ENCODE assay signal across 27 cellular contexts in genomic region chr14:58912799-58913432, GRCh38.
DNase-seq lines count a peak whose midpoint lies in the region; TF ChIP-seq lines count a peak whose summit lies in the region.
"Had no signal": no experiment of that assay in that cellular context is flagged by ENCODE, and none has a peak within 500 bp of the region (broad histone marks: within the 10 kb centered on the region; RNA-seq: fewer than 3 reads in every experiment).

No MANE protein-coding gene starts in this region.

- H3K27me3 ChIP-seq in BE2C (peaks cover 8% of the 10 kb centered on the region; the same call in 1 of the 2 replicates), PC-9 (ENCODE audit: insufficient read depth, low read depth) (peaks cover 43% of the 10 kb centered on the region)
- H3K27me3 ChIP-seq: BLaER1 treated with 17β-estradiol and CSF1 and Interleukin-3, amounts not matched to agents 10 nM and 100 nM; esophagus squamous epithelium had no signal

- H3K4me3 ChIP-seq in HEK293 (ENCODE audit: low read depth, low read length) (no peak overlapping the region), BE2C (ENCODE audit: low read depth, low read length) (no peak overlapping the region), PC-9 (no peak overlapping the region)
- H3K4me3 ChIP-seq: BLaER1 treated with 17β-estradiol and CSF1 and Interleukin-3, amounts not matched to agents 10 nM and 100 nM; esophagus squamous epithelium; GM12878; prostate gland had no signal

- H3K4me1 ChIP-seq in HEK293 (ENCODE audit: control insufficient read depth, insufficient read depth, low read length) = peaks cover 10% of the 10 kb centered on the region
- H3K4me1 ChIP-seq in BE2C = no peaks in the 10 kb centered on the region
- no peaks in the 10 kb centered on the region for H3K4me1 ChIP-seq in PC-9 (replicated peaks; ENCODE audit: insufficient read depth)
- H3K4me1 ChIP-seq: BLaER1 treated with 17β-estradiol and CSF1 and Interleukin-3, amounts not matched to agents 10 nM and 100 nM; esophagus squamous epithelium; prostate gland had no signal

- no peaks in the 10 kb centered on the region for H3F3A ChIP-seq in PC-9 (ENCODE audit: insufficient read depth, low read depth)

- no peaks in the 10 kb centered on the region for H3K9me3 ChIP-seq in HEK293 (ENCODE audit: control insufficient read depth, insufficient read depth, low read depth, low read length)
- H3K9me3 ChIP-seq in BE2C = no peaks in the 10 kb centered on the region
- no peaks in the 10 kb centered on the region for H3K9me3 ChIP-seq in PC-9 (ENCODE audit: insufficient read depth, low read depth)
- H3K9me3 ChIP-seq: BLaER1 treated with 17β-estradiol and CSF1 and Interleukin-3, amounts not matched to agents 10 nM and 100 nM; esophagus squamous epithelium; neutrophil; prostate gland had no signal

- no TSS peak for BruUV-seq in PC-9 (replicated peaks; lab: Mats Ljungman, UMichigan)

- H4K20me1 ChIP-seq in PC-9 (ENCODE audit: insufficient read depth) = no peaks in the 10 kb centered on the region
- H4K20me1 ChIP-seq: BLaER1 treated with 17β-estradiol and CSF1 and Interleukin-3, amounts not matched to agents 10 nM and 100 nM had no signal

- intact Hi-C loops in PC-9 (cut with micrococcal nuclease; ENCODE audit: unreplicated experiment) = no loop called here

- H2AFZ ChIP-seq in PC-9 = no peak overlapping the region

- TF ChIP-seq CTCF in HEK293 (tag by site-specific recombination; IDR thresholded peaks at IDR 0.05) (no peak), BE2C (IDR thresholded peaks at IDR 0.05; ENCODE audit: low read depth, low read length) (no peak), PC-9 (conservative IDR thresholded peaks at IDR 0.05) (no peak)

- H3K4me2 ChIP-seq in PC-9 = no peak overlapping the region
- H3K4me2 ChIP-seq: BLaER1 treated with 17β-estradiol and CSF1 and Interleukin-3, amounts not matched to agents 10 nM and 100 nM had no signal

- POLR2A ChIA-PET in HEK293 (lab: Yijun Ruan, JAX) = no interaction called here
- POLR2A ChIA-PET in PC-9 (lab: Charles Lee; ENCODE audit: unreplicated experiment) = no interaction called here

- no peaks in the 10 kb centered on the region for H3K79me2 ChIP-seq in PC-9 (ENCODE audit: low read depth)

- peak; percentile 74 for DNase-seq in DMS153 (lab: John Stamatoyannopoulos, UW)
- DNase-seq in NCI-H69 (lab: John Stamatoyannopoulos, UW) = peak; percentile 11
- peak; percentile 15 for DNase-seq in iris pigment epithelial cell (ENCODE audit: low read depth)
- no peak for DNase-seq in BE2C
- DNase-seq in PC-9 = no peak
- no peak for DNase-seq in NCI-H1092 (lab: John Stamatoyannopoulos, UW)
- no peak for DNase-seq in epidermal melanocyte (ENCODE audit: insufficient read length, low spot score)
- DNase-seq: activated CD4-positive, alpha-beta T cell treated with anti-CD3 and anti-CD28 coated beads for 4 hours; activated effector memory CD4-positive, alpha-beta T cell treated with Interleukin-2 at 50 U/mL for 16 hours; activated naive CD8-positive, alpha-beta T cell treated with anti-CD3 and anti-CD28 coated beads for 36 hours; activated T-cell treated with anti-CD3 and anti-CD28 coated beads for 4 hours; aorta; COR-L47; esophagus squamous epithelium; foreskin melanocyte; Kasumi-1; mesenchymal stem cell; NCI-H2081 treated with DMSO at 0.1 percent for 48 hours; NCI-H524 treated with DMSO at 0.1 percent for 48 hours; stimulated activated CD4-positive, alpha-beta T cell treated with anti-CD3 and anti-CD28 coated beads, Interleukin-4, amount 100 ng/mL, for 24 hours had no signal

- CTCF ChIA-PET in HEK293 (lab: Yijun Ruan, JAX) = interaction anchor here (1.7 kb wide), 1 partner anchor 66 kb away, joined by 4 read pairs; no protein-coding TSS in a partner anchor
- CTCF ChIA-PET in PC-9 (lab: Charles Lee) = no interaction called here

- H3K9me2 ChIP-seq in PC-9 (ENCODE audit: insufficient read depth) = no peaks in the 10 kb centered on the region; the same call in 1 of the 2 replicates

- H3K27ac ChIP-seq in HEK293 (ENCODE audit: extremely low read depth, low read depth, low read length) (no peak overlapping the region), PC-9 (no peak overlapping the region)
- H3K27ac ChIP-seq: BLaER1 treated with 17β-estradiol and CSF1 and Interleukin-3, amounts not matched to agents 10 nM and 100 nM; esophagus squamous epithelium; HL-60; neutrophil; prostate gland; RWPE1 had no signal

- H3K36me3 ChIP-seq in HEK293 (ENCODE audit: control insufficient read depth in 2 of 2, insufficient read depth in 1 of 2, low read length in 2 of 2) (no peaks in the 10 kb centered on the region), BE2C (no peaks in the 10 kb centered on the region), PC-9 (ENCODE audit: low read depth) (no peaks in the 10 kb centered on the region)
- H3K36me3 ChIP-seq: BLaER1 treated with 17β-estradiol and CSF1 and Interleukin-3, amounts not matched to agents 10 nM and 100 nM; esophagus squamous epithelium; neutrophil; prostate gland had no signal

TF ChIP-seq in HEK293, 187 proteins besides CTCF, POLR2A, EP300 and RAD21:
- TF ChIP-seq ZNF138 (tag by site-specific recombination; IDR thresholded peaks at IDR 0.05; ENCODE audit: borderline replicate concordance) (no peak), FEZF1 (tag by site-specific recombination; IDR thresholded peaks at IDR 0.05) (no peak), ZNF146 (tag by site-specific recombination; IDR thresholded peaks at IDR 0.05) (no peak), SP3 (tag by site-specific recombination; IDR thresholded peaks at IDR 0.05) (no peak), ZNF280C (tag by site-specific recombination; IDR thresholded peaks at IDR 0.05) (no peak), ZNF658 (tag by site-specific recombination; IDR thresholded peaks at IDR 0.05) (no peak), ZNF426 (tag by site-specific recombination; IDR thresholded peaks at IDR 0.05) (no peak), KLF7 (tag by site-specific recombination; IDR thresholded peaks at IDR 0.05; ENCODE audit: borderline replicate concordance) (no peak), KLF16 (tag by site-specific recombination; IDR thresholded peaks at IDR 0.05) (no peak), ZBTB48 (tag by site-specific recombination; IDR thresholded peaks at IDR 0.05) (no peak), SCRT1 (tag by site-specific recombination; IDR thresholded peaks at IDR 0.05; ENCODE audit: borderline replicate concordance) (peak; percentile 56; the same call in 1 of the 2 replicates), ZNF654 (tag by site-specific recombination; IDR thresholded peaks at IDR 0.05; ENCODE audit: low read depth) (no peak), ZXDB (tag by site-specific recombination; IDR thresholded peaks at IDR 0.05) (no peak), BCL6B (tag by site-specific recombination; IDR thresholded peaks at IDR 0.05) (0 out of 2 replicates have a peak, but pooled peaks have one; percentile 15), ZBTB49 (tag by site-specific recombination; IDR thresholded peaks at IDR 0.05; ENCODE audit: low read depth) (no peak), ZNF664 (tag by site-specific recombination; IDR thresholded peaks at IDR 0.05) (no peak), SCRT2 (tag by site-specific recombination; IDR thresholded peaks at IDR 0.05) (peak; percentile 72), SALL2 (tag by site-specific recombination; IDR thresholded peaks at IDR 0.05; ENCODE audit: borderline replicate concordance) (no peak)

Comparison
In these comparisons a context has a peak if more than half of its experiments do, and no peak if none do; other contexts are left out.
1. DNase-seq: peak in DMS153 (single experiment), NCI-H69 (single experiment) and iris pigment epithelial cell (single experiment); none in BE2C (single experiment), PC-9 (0 of 2), NCI-H1092 (single experiment) and epidermal melanocyte (single experiment).